ENCODE assay signal across 8 cellular contexts in genomic region chr6:42889815-42890214, GRCh38. TPM values are rescaled to one million over a fixed set of nuclear protein-coding genes. Genes with fewer than 3 reads are reported as not detected.
DNase-seq lines count a peak whose midpoint lies in the region; ATAC-seq lines count a peak whose summit lies in the region.

No MANE protein-coding gene starts in this region.

- CTCF ChIA-PET in activated CD8-positive, alpha-beta memory T cell treated with anti-CD3 and anti-CD28 coated beads, Interleukin-2, amount 10 ng/mL, durations not matched to agents 7 days and 5 days (lab: Charles Lee), result interaction anchor here (1.6 to 2.3 kb wide), 3 partner anchors 9 to 228 kb away, joined by 4 to 8 read pairs (median 6); partner anchors contain the start of gene RPL7L1

- peaks cover 15% of the 10 kb centered on the region for H3K36me3 ChIP-seq in iPS-15b (ENCODE audit: control insufficient read depth, insufficient read depth, low read length)
- H3K36me3 ChIP-seq in thymus (ENCODE audit: control insufficient read depth, insufficient read depth), result peaks cover 13% of the 10 kb centered on the region

- peak overlapping the region; percentile 95 for H3K27ac Mint-ChIP-seq in activated CD8-positive, alpha-beta memory T cell treated with anti-CD3 and anti-CD28 coated beads, Interleukin-2, amount 10 ng/mL, durations not matched to agents 7 days and 5 days

- no peaks in the 10 kb centered on the region for H3K27me3 Mint-ChIP-seq in activated CD8-positive, alpha-beta memory T cell treated with anti-CD3 and anti-CD28 coated beads, Interleukin-2, amount 10 ng/mL, durations not matched to agents 7 days and 5 days

- H3K4me1 Mint-ChIP-seq in activated CD8-positive, alpha-beta memory T cell treated with anti-CD3 and anti-CD28 coated beads, Interleukin-2, amount 10 ng/mL, durations not matched to agents 7 days and 5 days, result peaks cover 31% of the 10 kb centered on the region

- peaks cover 14% of the 10 kb centered on the region for H3K36me3 Mint-ChIP-seq in activated CD8-positive, alpha-beta memory T cell treated with anti-CD3 and anti-CD28 coated beads, Interleukin-2, amount 10 ng/mL, durations not matched to agents 7 days and 5 days

- ATAC-seq in activated CD8-positive, alpha-beta memory T cell treated with anti-CD3 and anti-CD28 coated beads, Interleukin-2, amount 10 ng/mL, durations not matched to agents 7 days and 5 days, result no peak

- no peaks in the 10 kb centered on the region for H3K9me3 Mint-ChIP-seq in activated CD8-positive, alpha-beta memory T cell treated with anti-CD3 and anti-CD28 coated beads, Interleukin-2, amount 10 ng/mL, durations not matched to agents 7 days and 5 days (ENCODE audit: low read depth)

- H3K9me3 ChIP-seq in iPS-15b (ENCODE audit: control insufficient read depth, insufficient read depth, low read length) (no peaks in the 10 kb centered on the region), thymus (ENCODE audit: control insufficient read depth) (no peaks in the 10 kb centered on the region)

- no peak for DNase-seq in activated CD8-positive, alpha-beta memory T cell treated with anti-CD3 and anti-CD28 coated beads, Interleukin-2, amount 10 ng/mL, durations not matched to agents 7 days and 5 days
- DNase-seq in activated CD8-positive, alpha-beta memory T cell treated with anti-CD3 and anti-CD28 coated beads, Interleukin-2, amount 50 U/mL, for 4 hours, result no peak
- peak; percentile 14 to 26 for DNase-seq in activated T-cell treated with anti-CD3 and anti-CD28 coated beads, Interleukin-2, amount 50 U/mL, for 48 hours
- DNase-seq in amniotic stem cell (lab: John Stamatoyannopoulos, UW) (no peak), NCI-H2196 (lab: John Stamatoyannopoulos, UW; ENCODE audit: unreplicated experiment) (no peak), NCI-H774 (lab: John Stamatoyannopoulos, UW) (no peak)

- peak overlapping the region; percentile 83 for H3K4me3 Mint-ChIP-seq in activated CD8-positive, alpha-beta memory T cell treated with anti-CD3 and anti-CD28 coated beads, Interleukin-2, amount 10 ng/mL, durations not matched to agents 7 days and 5 days

- peak overlapping the region; percentile 99 for H3K9ac ChIP-seq in iPS-15b (ENCODE audit: low read depth, low read length)

- 86% methylated on average over 4 of the region's 4 CpGs for WGBS in thymus

- peak overlapping the region; percentile 97 for H3K27ac ChIP-seq in thymus (ENCODE audit: low read depth)

- H3K4me1 ChIP-seq in iPS-15b (ENCODE audit: control insufficient read depth, insufficient read depth, low read length), result no peaks in the 10 kb centered on the region
- peaks cover 2% of the 10 kb centered on the region for H3K4me1 ChIP-seq in thymus (ENCODE audit: control insufficient read depth, insufficient read depth, low read length)

- peak overlapping the region; percentile 97 for H3K4me3 ChIP-seq in iPS-15b (ENCODE audit: low read depth, low read length)
- peak overlapping the region; percentile 78 for H3K4me3 ChIP-seq in thymus (ENCODE audit: low read length)

- H3K27me3 ChIP-seq in iPS-15b (ENCODE audit: control insufficient read depth, insufficient read depth, low read length) (no peaks in the 10 kb centered on the region), thymus (ENCODE audit: control insufficient read depth, insufficient read depth) (no peaks in the 10 kb centered on the region)

RNA-seq across cellular contexts. Expression of gene RPL7L1, which starts 10.4 kb away (rescaled TPM):
- 100 to 1,000 TPM in 1 of 2 experiments, 10 to 100 TPM in 1; 73.5 to 105 TPM for total RNA-seq in activated CD8-positive, alpha-beta memory T cell treated with anti-CD3 and anti-CD28 coated beads, Interleukin-2, amount 10 ng/mL, durations not matched to agents 7 days and 5 days
- polyA plus RNA-seq in thymus, result 59.5 TPM

RNA-seq across cellular contexts. Expression of gene PTCRA, which starts 26.0 kb away (rescaled TPM):
- not detected for total RNA-seq in activated CD8-positive, alpha-beta memory T cell treated with anti-CD3 and anti-CD28 coated beads, Interleukin-2, amount 10 ng/mL, durations not matched to agents 7 days and 5 days
- 13.4 TPM for polyA plus RNA-seq in thymus

RNA-seq across cellular contexts. Expression of gene CNPY3, which starts 39.5 kb away (rescaled TPM):
- total RNA-seq in activated CD8-positive, alpha-beta memory T cell treated with anti-CD3 and anti-CD28 coated beads, Interleukin-2, amount 10 ng/mL, durations not matched to agents 7 days and 5 days, result 10 to 100 TPM; 44.1 to 56.4 TPM
- 59.3 TPM for polyA plus RNA-seq in thymus

Comparison
In these comparisons a context has a peak if more than half of its experiments do, and no peak if none do; other contexts are left out.
1. DNase-seq: peak in activated T-cell treated with anti-CD3 and anti-CD28 coated beads, Interleukin-2, amount 50 U/mL, for 48 hours (2 of 2); none in activated CD8-positive, alpha-beta memory T cell treated with anti-CD3 and anti-CD28 coated beads, Interleukin-2, amount 10 ng/mL, durations not matched to agents 7 days and 5 days (single experiment), activated CD8-positive, alpha-beta memory T cell treated with anti-CD3 and anti-CD28 coated beads, Interleukin-2, amount 50 U/mL, for 4 hours (single experiment), amniotic stem cell (single experiment), NCI-H2196 (single experiment) and NCI-H774 (single experiment).